In the genomic region with DNA sequence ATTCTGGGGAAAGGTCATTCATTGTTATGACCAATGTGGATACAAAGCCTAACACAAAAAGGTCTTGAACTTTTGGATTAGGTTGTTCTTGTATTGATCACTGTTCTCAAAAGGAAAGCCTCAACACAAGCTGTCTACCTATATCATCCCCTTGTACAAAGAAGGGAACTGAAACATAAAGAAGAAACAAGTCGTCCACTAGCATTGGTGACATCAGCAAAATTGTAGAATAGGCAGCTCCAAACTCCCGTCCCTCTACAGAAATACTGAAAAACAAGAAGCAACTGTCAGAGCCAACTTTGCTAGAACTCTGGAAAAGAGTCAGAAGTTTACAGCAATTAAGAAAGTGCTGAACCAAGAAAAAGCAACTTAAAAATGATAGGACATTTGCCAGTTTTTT, we compare ENCODE assay signal across 1 cellular context.
TF ChIP-seq lines count a peak whose summit lies in the region.

No MANE protein-coding gene starts in this region.

TF ChIP-seq in HepG2, 621 proteins besides CTCF, POLR2A, EP300 and RAD21 (continued from another document):
- TF ChIP-seq MAFK (conservative IDR thresholded peaks at IDR 0.05 in 1 of 2, IDR thresholded peaks at IDR 0.05 in 1 of 2; ENCODE audit: low read length in 2 of 2) = 0 out of 4 replicates have a peak, but pooled peaks of 1 of the 2 experiments have one; percentile 27
- no peak for TF ChIP-seq ZNF788 (CRISPR knock-in tag; IDR thresholded peaks at IDR 0.05; ENCODE audit: borderline replicate concordance)
- no peak for TF ChIP-seq ZFAT (CRISPR knock-in tag; conservative IDR thresholded peaks at IDR 0.05)
- no peak for TF ChIP-seq PPARG (CRISPR knock-in tag; conservative IDR thresholded peaks at IDR 0.05)
- TF ChIP-seq HMG20A (CRISPR knock-in tag; IDR thresholded peaks at IDR 0.05; ENCODE audit: borderline replicate concordance) = no peak
